ENCODE assay signal across 9 cellular contexts in genomic region chr7:143008007-143008901, GRCh38. TPM values are rescaled to one million over a fixed set of nuclear protein-coding genes. Genes with fewer than 3 reads are reported as not detected.
DNase-seq lines count a peak whose midpoint lies in the region; ATAC-seq and TF ChIP-seq lines count a peak whose summit lies in the region.
"Had no signal": no experiment of that assay in that cellular context is flagged by ENCODE, and none has a peak within 500 bp of the region (broad histone marks: within the 10 kb centered on the region; RNA-seq: fewer than 3 reads in every experiment).

No MANE protein-coding gene starts in this region.

- no peaks in the 10 kb centered on the region for H3K27me3 ChIP-seq in CD4-positive, alpha-beta memory T cell (ENCODE audit: insufficient read depth, low read length)
- H3K27me3 ChIP-seq in endodermal cell (ENCODE audit: control insufficient read depth, insufficient read depth, low read length, poor library complexity, severe bottlenecking), result peaks cover 8% of the 10 kb centered on the region

- H3K4me3 Mint-ChIP-seq in CD4-positive, alpha-beta memory T cell, result peak overlapping the region in 1 of 8 donors; percentile 15
- H3K4me3 Mint-ChIP-seq in endodermal cell, result no peak overlapping the region
- H3K4me3 Mint-ChIP-seq: activated naive CD4-positive, alpha-beta T cell treated with anti-CD3 and anti-CD28 coated beads, Interleukin-2, amount 50 U/mL, for 24 hours had no signal

- H3K27me3 Mint-ChIP-seq in CD4-positive, alpha-beta memory T cell, result peaks cover 6 to 7% of the 10 kb centered on the region in 2 donors
- peaks cover 14% of the 10 kb centered on the region for H3K27me3 Mint-ChIP-seq in endodermal cell (ENCODE audit: insufficient read depth)

- POLR2A ChIA-PET in CD4-positive, alpha-beta memory T cell (lab: Charles Lee; ENCODE audit: partially characterized antibody), result no interaction called here

- H3K4me3 ChIP-seq in CD4-positive, alpha-beta memory T cell (ENCODE audit: low read length in 2 of 2), result no peak overlapping the region
- H3K4me3 ChIP-seq in endodermal cell (ENCODE audit: low read length), result no peak overlapping the region

- H3K27ac Mint-ChIP-seq in CD4-positive, alpha-beta memory T cell, result peak overlapping the region in 2 of 7 donors; percentile 5 to 65
- H3K27ac Mint-ChIP-seq in endodermal cell, result no peak overlapping the region
- H3K27ac Mint-ChIP-seq: activated naive CD4-positive, alpha-beta T cell treated with anti-CD3 and anti-CD28 coated beads, Interleukin-2, amount 50 U/mL, for 24 hours had no signal

- no peak overlapping the region for H3K27ac ChIP-seq in CD4-positive, alpha-beta memory T cell (ENCODE audit: low read depth, low read length)
- H3K27ac ChIP-seq in endodermal cell (ENCODE audit: low read depth, low read length), result no peak overlapping the region

- DNase-seq in CD4-positive, alpha-beta memory T cell, result peak; percentile 69 to 80 (median 76)
- DNase-seq in GM19240 (ENCODE audit: insufficient read length, low spot score), result peak; percentile 9
- DNase-seq in NCI-H82 treated with DMSO at 0.1 percent for 48 hours (lab: John Stamatoyannopoulos, UW; ENCODE audit: unreplicated experiment), result peak; percentile 40
- DNase-seq in activated CD8-positive, alpha-beta memory T cell treated with anti-CD3 and anti-CD28 coated beads for 4 hours (ENCODE audit: low read depth in 2 of 2), result peak; percentile 62 to 63
- DNase-seq in endodermal cell, result peak; percentile 96
- peak; percentile 77 for DNase-seq in midbrain (lab: John Stamatoyannopoulos, UW)
- DNase-seq in stimulated activated CD8-positive, alpha-beta memory T cell treated with anti-CD3 and anti-CD28 coated beads, Interleukin-4, amount 100 ng/mL, for 48 hours, result peak; percentile 91

- CTCF ChIA-PET in CD4-positive, alpha-beta memory T cell (lab: Charles Lee; ENCODE audit: partially characterized antibody), result interaction anchor here (0.6 to 14.1 kb wide), 15 partner anchors 9 to 1119 kb away, joined by 3 to 291 read pairs (median 4); partner anchors contain the start of gene TAS2R40

- H3K4me1 Mint-ChIP-seq in CD4-positive, alpha-beta memory T cell, result peaks cover 4 to 6% (median 6%) of the 10 kb centered on the region in 4 donors
- H3K4me1 Mint-ChIP-seq in endodermal cell, result peaks cover 1% of the 10 kb centered on the region

- H3K9me3 ChIP-seq in CD4-positive, alpha-beta memory T cell (ENCODE audit: control insufficient read depth in 1 of 2, low read length in 2 of 2), result no peaks in the 10 kb centered on the region
- no peaks in the 10 kb centered on the region for H3K9me3 ChIP-seq in endodermal cell (ENCODE audit: control insufficient read depth, low read length)

- H3K9me3 Mint-ChIP-seq in CD4-positive, alpha-beta memory T cell, result peaks cover 0 to 2% (median 0%) of the 10 kb centered on the region in 8 donors
- H3K9me3 Mint-ChIP-seq in endodermal cell, result no peaks in the 10 kb centered on the region
- H3K9me3 Mint-ChIP-seq: activated naive CD4-positive, alpha-beta T cell treated with anti-CD3 and anti-CD28 coated beads, Interleukin-2, amount 50 U/mL, for 24 hours had no signal

- peaks cover 0 to 2% of the 10 kb centered on the region in 2 donors for H3K36me3 Mint-ChIP-seq in CD4-positive, alpha-beta memory T cell
- no peaks in the 10 kb centered on the region for H3K36me3 Mint-ChIP-seq in endodermal cell (ENCODE audit: low read depth)
- H3K36me3 Mint-ChIP-seq: activated naive CD4-positive, alpha-beta T cell treated with anti-CD3 and anti-CD28 coated beads, Interleukin-2, amount 50 U/mL, for 24 hours had no signal

- TF ChIP-seq CTCF in endodermal cell (conservative IDR thresholded peaks at IDR 0.05), result peak; percentile 97

- peak; percentile 90 for ATAC-seq in HG03280 (IDR thresholded peaks at IDR 0.05; ENCODE audit: unreplicated experiment)

- H3K4me1 ChIP-seq in CD4-positive, alpha-beta memory T cell (ENCODE audit: insufficient read depth, low read length), result peaks cover 3% of the 10 kb centered on the region
- no peaks in the 10 kb centered on the region for H3K4me1 ChIP-seq in endodermal cell (ENCODE audit: control insufficient read depth, insufficient read depth, low read length)

- WGBS in endodermal cell (ENCODE audit: insufficient coverage in 1 of 2, insufficient read length in 1 of 2), 2 experiments, result 52 to 71% methylated on average over 17 to 23 of the region's 24 CpGs

- H3K36me3 ChIP-seq in CD4-positive, alpha-beta memory T cell (ENCODE audit: insufficient read depth, low read length), result no peaks in the 10 kb centered on the region
- no peaks in the 10 kb centered on the region for H3K36me3 ChIP-seq in endodermal cell (ENCODE audit: control insufficient read depth, insufficient read depth, low read length)

- intact Hi-C loops in CD4-positive, alpha-beta memory T cell (cut with micrococcal nuclease), result loop anchor here (1.0 kb wide), 2 partner anchors 207 to 408 kb away; no protein-coding TSS in a partner anchor

- no peak overlapping the region for H3K9ac ChIP-seq in endodermal cell (ENCODE audit: extremely low read depth, low read length, poor library complexity, severe bottlenecking)

RNA-seq across cellular contexts. Expression of gene OR9A2, which starts 18.7 kb away (rescaled TPM):
- total RNA-seq in CD4-positive, alpha-beta memory T cell, result not detected
- polyA plus RNA-seq in CD4-positive, alpha-beta memory T cell, result not detected
- not detected for total RNA-seq in endodermal cell
- not detected for polyA plus RNA-seq in endodermal cell (2013, experiment 1 of 2)
- not detected for polyA plus RNA-seq in endodermal cell (2013, experiment 2 of 2)

RNA-seq across cellular contexts. Expression of gene OR6V1, which starts 43.9 kb away (rescaled TPM):
- not detected for total RNA-seq in CD4-positive, alpha-beta memory T cell
- not detected for polyA plus RNA-seq in CD4-positive, alpha-beta memory T cell
- not detected for total RNA-seq in endodermal cell
- polyA plus RNA-seq in endodermal cell (2013, experiment 1 of 2), result not detected
- polyA plus RNA-seq in endodermal cell (2013, experiment 2 of 2), result not detected

RNA-seq across cellular contexts. Expression of gene KEL, which starts 46.1 kb away (rescaled TPM):
- under 1 TPM; 0.20 to 0.61 TPM for total RNA-seq in CD4-positive, alpha-beta memory T cell
- not detected for polyA plus RNA-seq in CD4-positive, alpha-beta memory T cell
- total RNA-seq in endodermal cell, result 10 to 100 TPM; 79.4 to 86.0 TPM
- 8.0 TPM for polyA plus RNA-seq in endodermal cell (2013, experiment 1 of 2)
- 7.0 TPM for polyA plus RNA-seq in endodermal cell (2013, experiment 2 of 2)

Comparison
In these comparisons a context has a peak if more than half of its experiments do, and no peak if none do; other contexts are left out.
1. DNase-seq: peak in every context shown above with its lines; median percentile 96 in endodermal cell; 91 in stimulated activated CD8-positive, alpha-beta memory T cell treated with anti-CD3 and anti-CD28 coated beads, Interleukin-4, amount 100 ng/mL, for 48 hours; 77 in midbrain; 76 in CD4-positive, alpha-beta memory T cell; 62 in activated CD8-positive, alpha-beta memory T cell treated with anti-CD3 and anti-CD28 coated beads for 4 hours; 40 in NCI-H82 treated with DMSO at 0.1 percent for 48 hours; 9 in GM19240.
2. RNA of gene KEL, which starts 46.1 kb away (total RNA-seq): 79.4 to 86.0 TPM in endodermal cell; 0.20 to 0.61 TPM in CD4-positive, alpha-beta memory T cell; every median in the first group is over 10 times any median in the second.